ENCODE assay signal across 8 cellular contexts in the genomic region with DNA sequence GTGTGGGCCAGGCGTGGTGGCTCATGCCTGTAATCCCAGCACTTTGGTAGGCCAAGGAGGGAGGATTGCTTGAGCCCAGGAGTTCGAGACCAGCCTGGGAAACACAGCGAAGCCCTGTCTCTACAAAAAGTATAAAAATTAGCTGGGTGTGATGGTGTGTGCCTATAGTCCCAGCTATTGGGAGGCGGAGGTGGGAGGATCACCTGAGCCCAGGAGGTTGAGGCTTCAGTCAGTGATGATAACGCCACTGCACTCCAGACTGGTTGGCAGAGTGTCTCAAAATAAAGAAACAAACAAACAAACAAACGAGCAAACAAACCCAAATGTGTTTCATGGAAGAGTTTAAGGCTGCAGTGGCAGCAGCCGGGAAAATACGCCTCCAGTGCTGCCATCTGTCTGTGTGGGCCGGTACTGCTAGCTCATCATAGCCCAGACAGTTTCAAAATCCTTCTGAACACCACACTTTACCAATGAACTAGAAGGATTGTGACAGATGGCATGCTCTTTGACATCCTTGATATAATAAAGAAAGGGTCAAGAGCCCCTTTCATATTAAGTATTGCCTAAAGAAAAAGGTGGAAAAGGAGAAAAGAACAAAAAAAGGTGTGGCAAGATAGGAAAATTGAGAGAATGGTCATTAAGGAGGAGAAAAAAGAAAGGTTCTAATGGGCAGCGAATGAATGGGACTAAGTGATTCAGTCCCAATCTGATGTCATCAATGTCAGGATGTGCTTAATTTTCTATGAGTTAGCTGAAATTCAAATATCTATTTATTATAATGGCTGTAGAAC.
DNase-seq lines count a peak whose midpoint lies in the region; ATAC-seq, FAIRE-seq and TF ChIP-seq lines count a peak whose summit lies in the region.

No MANE protein-coding gene starts in this region.

- H3K27me3 ChIP-seq in BJ (ENCODE audit: control insufficient read depth, insufficient read depth, low read length) (no peaks in the 10 kb centered on the region), SK-N-SH (ENCODE audit: insufficient read depth) (no peaks in the 10 kb centered on the region), small intestine (ENCODE audit: control insufficient read depth in 2 of 2, insufficient read depth in 2 of 2, low read length in 2 of 2) (no peaks in the 10 kb centered on the region)

- no peaks in the 10 kb centered on the region for H3K9me2 ChIP-seq in SK-N-SH

- H3K27ac ChIP-seq in SK-N-SH (ENCODE audit: low read depth in 2 of 2, low read length in 1 of 2), result no peak overlapping the region
- no peak overlapping the region for H3K27ac ChIP-seq in small intestine (ENCODE audit: low read depth in 1 of 2, low read length in 1 of 2)

- no peak overlapping the region for H3K27ac Mint-ChIP-seq in activated naive CD4-positive, alpha-beta T cell treated with anti-CD3 and anti-CD28 coated beads, Interleukin-2, amount 50 U/mL, for 72 hours

- no peaks in the 10 kb centered on the region for H3K36me3 Mint-ChIP-seq in activated naive CD4-positive, alpha-beta T cell treated with anti-CD3 and anti-CD28 coated beads, Interleukin-2, amount 50 U/mL, for 72 hours

- TF ChIP-seq EP300 in SK-N-SH (IDR thresholded peaks at IDR 0.05; ENCODE audit: borderline replicate concordance in 1 of 2, low read depth in 1 of 2, low read length in 1 of 2), result no peak

- no peaks in the 10 kb centered on the region for H4K20me1 ChIP-seq in SK-N-SH (ENCODE audit: insufficient read depth)

- FAIRE-seq in small intestine (lab: Jason Lieb, UNC), result no peak

- no peaks in the 10 kb centered on the region for H3K4me1 ChIP-seq in SK-N-SH (ENCODE audit: control insufficient read depth in 1 of 2, insufficient read depth in 2 of 2, low read depth in 1 of 2, low read length in 1 of 2)
- no peaks in the 10 kb centered on the region for H3K4me1 ChIP-seq in small intestine (ENCODE audit: control insufficient read depth in 2 of 2, insufficient read depth in 1 of 2, low read depth in 1 of 2, low read length in 1 of 2)

- peaks cover 15% of the 10 kb centered on the region for H3K36me3 ChIP-seq in BJ (ENCODE audit: control insufficient read depth, insufficient read depth, low read length)
- peaks cover 56 to 73% of the 10 kb centered on the region in 2 experiments for H3K36me3 ChIP-seq in SK-N-SH (replicated peaks in 1 of 2; ENCODE audit: control insufficient read depth in 1 of 2, insufficient read depth in 2 of 2, low read length in 1 of 2)
- no peaks in the 10 kb centered on the region for H3K36me3 ChIP-seq in small intestine (ENCODE audit: control insufficient read depth in 2 of 2, insufficient read depth in 2 of 2, low read length in 2 of 2)

- no peaks in the 10 kb centered on the region for H3K9me3 Mint-ChIP-seq in activated naive CD4-positive, alpha-beta T cell treated with anti-CD3 and anti-CD28 coated beads, Interleukin-2, amount 50 U/mL, for 72 hours

- peaks cover 18% of the 10 kb centered on the region for H3F3A ChIP-seq in SK-N-SH (replicated peaks; ENCODE audit: insufficient read depth)

- no peak overlapping the region for H3K4me2 ChIP-seq in SK-N-SH

- POLR2A ChIA-PET in BJ (lab: Charles Lee) (no interaction called here), SK-N-SH (lab: Yijun Ruan, JAX) (interaction anchor here (0.6 to 1.2 kb wide), 2 partner anchors 37 to 663 kb away, joined by 3 read pairs; no protein-coding TSS in a partner anchor)

- no peaks in the 10 kb centered on the region for H3K9me3 ChIP-seq in SK-N-SH
- H3K9me3 ChIP-seq in small intestine (ENCODE audit: control insufficient read depth, low read depth), result no peaks in the 10 kb centered on the region

- H3K4me3 ChIP-seq in BJ (ENCODE audit: low read depth, low read length) (no peak overlapping the region), SK-N-SH (ENCODE audit: low read depth in 2 of 2, low read length in 1 of 2) (no peak overlapping the region; a peak in 1 of 4 replicates), small intestine (ENCODE audit: low read depth in 1 of 2, low read length in 2 of 2) (no peak overlapping the region)

- CTCF ChIA-PET in BJ (lab: Yijun Ruan, JAX), result interaction anchor here (0.6 to 3.7 kb wide), 28 partner anchors 8 to 573 kb away, joined by 3 to 22 read pairs (median 4); no protein-coding TSS in a partner anchor
- CTCF ChIA-PET in SK-N-SH (lab: Yijun Ruan, JAX), result interaction anchor here (0.6 to 4.2 kb wide), 31 partner anchors 10 to 747 kb away, joined by 3 to 24 read pairs (median 4); no protein-coding TSS in a partner anchor

- intact Hi-C loops in left ventricle myocardium superior (cut with micrococcal nuclease), result loop anchor here (10.0 kb wide), 1 partner anchor 204 kb away; no protein-coding TSS in a partner anchor

- TF ChIP-seq CTCF in BJ (IDR thresholded peaks at IDR 0.05; ENCODE audit: insufficient read depth, low read depth, low read length) (peak; percentile 91), SK-N-SH (IDR thresholded peaks at IDR 0.05) (peak; percentile 76)

- H2AFZ ChIP-seq in SK-N-SH (ENCODE audit: low read depth), result peak overlapping the region; percentile 35; the same call in 1 of the 2 replicates

- no peaks in the 10 kb centered on the region for H3K79me2 ChIP-seq in SK-N-SH (ENCODE audit: insufficient read depth)

- TF ChIP-seq RAD21 in SK-N-SH (IDR thresholded peaks at IDR 0.05; ENCODE audit: low read length), result peak; percentile 65

- H3K9ac ChIP-seq in SK-N-SH, result no peak overlapping the region

- DNase-seq in BJ (ENCODE audit: low read depth), result no peak
- DNase-seq in SK-N-SH, result peak; percentile 59
- DNase-seq in activated naive CD4-positive, alpha-beta T cell treated with anti-CD3 and anti-CD28 coated beads, Interleukin-2, amount 50 U/mL, for 72 hours (ENCODE audit: low spot score in 2 of 2), result peak in 1 of 2 donors; percentile 64
- peak; percentile 76 for DNase-seq in left ventricle myocardium superior
- peak; percentile 37 for DNase-seq in small intestine
- DNase-seq in SK-N-DZ (ENCODE audit: low spot score), result no peak

- ATAC-seq in GM19025 (IDR thresholded peaks at IDR 0.05; ENCODE audit: low read depth, unreplicated experiment) (peak; percentile 78), HG03135 (IDR thresholded peaks at IDR 0.05; ENCODE audit: unreplicated experiment) (peak; percentile 90), left ventricle myocardium superior (peak; percentile 79)
- peak; percentile 60 to 73 for ATAC-seq in activated naive CD4-positive, alpha-beta T cell treated with anti-CD3 and anti-CD28 coated beads, Interleukin-2, amount 50 U/mL, for 72 hours

- WGBS in SK-N-SH (ENCODE audit: low lambda C conversion rate), result 53% methylated on average over 10 of the region's 10 CpGs
- 45 to 48% (median 45%) methylated on average over 10 of the region's 10 CpGs for WGBS in small intestine, 3 donors

TF ChIP-seq in SK-N-SH, 30 proteins besides CTCF, POLR2A, EP300 and RAD21:
- TF ChIP-seq SIN3A (IDR thresholded peaks at IDR 0.05; ENCODE audit: borderline replicate concordance, low read depth, low read length) (no peak), ELF1 (IDR thresholded peaks at IDR 0.05) (no peak), SMC3 (IDR thresholded peaks at IDR 0.05; ENCODE audit: low read depth, low read length) (peak; percentile 53)
- TF ChIP-seq, protein P1, sequence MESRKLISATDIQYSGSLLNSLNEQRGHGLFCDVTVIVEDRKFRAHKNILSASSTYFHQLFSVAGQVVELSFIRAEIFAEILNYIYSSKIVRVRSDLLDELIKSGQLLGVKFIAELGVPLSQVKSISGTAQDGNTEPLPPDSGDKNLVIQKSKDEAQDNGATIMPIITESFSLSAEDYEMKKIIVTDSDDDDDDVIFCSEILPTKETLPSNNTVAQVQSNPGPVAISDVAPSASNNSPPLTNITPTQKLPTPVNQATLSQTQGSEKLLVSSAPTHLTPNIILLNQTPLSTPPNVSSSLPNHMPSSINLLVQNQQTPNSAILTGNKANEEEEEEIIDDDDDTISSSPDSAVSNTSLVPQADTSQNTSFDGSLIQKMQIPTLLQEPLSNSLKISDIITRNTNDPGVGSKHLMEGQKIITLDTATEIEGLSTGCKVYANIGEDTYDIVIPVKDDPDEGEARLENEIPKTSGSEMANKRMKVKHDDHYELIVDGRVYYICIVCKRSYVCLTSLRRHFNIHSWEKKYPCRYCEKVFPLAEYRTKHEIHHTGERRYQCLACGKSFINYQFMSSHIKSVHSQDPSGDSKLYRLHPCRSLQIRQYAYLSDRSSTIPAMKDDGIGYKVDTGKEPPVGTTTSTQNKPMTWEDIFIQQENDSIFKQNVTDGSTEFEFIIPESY (IDR thresholded peaks at IDR 0.05; ENCODE audit: borderline replicate concordance, low read depth), result no peak

Comparison
In these comparisons a context has a peak if more than half of its experiments do, and no peak if none do; other contexts are left out.
1. DNase-seq: peak in SK-N-SH (single experiment), left ventricle myocardium superior (single experiment) and small intestine (single experiment); none in BJ (single experiment) and SK-N-DZ (single experiment).
2. Peak in every context shown above with its lines, with median percentiles within 50 percentile points of each other: ATAC-seq.